In genomic region chr6:162921062-162921461, GRCh38 we compare ENCODE assay signal across 5 cellular contexts.
"Had no signal": no experiment of that assay in that cellular context is flagged by ENCODE, and none has a peak within 500 bp of the region (broad histone marks: within the 10 kb centered on the region; RNA-seq: fewer than 3 reads in every experiment).

No MANE protein-coding gene starts in this region.

- H2AFZ ChIP-seq: GM23338 had no signal

- H3K4me3 ChIP-seq: GM23338 had no signal

- H3K4me2 ChIP-seq: GM23338 had no signal

- H3K27ac ChIP-seq: HL-60 had no signal

- ATAC-seq: GM23338, HepG2 had no signal

- DNase-seq: H9, HCEC 1CT had no signal
